18 cellular contexts compared by ENCODE assay signal in genomic region chr15:71629147-71629760, GRCh38.
DNase-seq lines count a peak whose midpoint lies in the region; TF ChIP-seq lines count a peak whose summit lies in the region.
"Had no signal": no experiment of that assay in that cellular context is flagged by ENCODE, and none has a peak within 500 bp of the region (broad histone marks: within the 10 kb centered on the region; RNA-seq: fewer than 3 reads in every experiment).

No MANE protein-coding gene starts in this region.

- no peaks in the 10 kb centered on the region for H3K36me3 ChIP-seq in right atrium auricular region
- no peaks in the 10 kb centered on the region for H3K36me3 ChIP-seq in left ventricle myocardium inferior
- H3K36me3 ChIP-seq in endodermal cell (ENCODE audit: control insufficient read depth, insufficient read depth, low read length), result no peaks in the 10 kb centered on the region

- H3K27me3 Mint-ChIP-seq in endodermal cell (ENCODE audit: insufficient read depth) (no peaks in the 10 kb centered on the region), mesothelial cell of epicardium (ENCODE audit: low read depth) (no peaks in the 10 kb centered on the region), type B pancreatic cell (no peaks in the 10 kb centered on the region), immature natural killer cell (ENCODE audit: low read depth in 3 of 3) (peaks cover 0 to 7% (median 5%) of the 10 kb centered on the region in 3 donors), CD14-positive monocyte (ENCODE audit: low read depth in 3 of 3) (peaks cover 0 to 14% (median 3%) of the 10 kb centered on the region in 3 donors)

- WGBS in endodermal cell (ENCODE audit: insufficient coverage in 1 of 2, insufficient read length in 1 of 2), 2 experiments, result 88 to 95% methylated on average over 6 to 7 of the region's 8 CpGs

- intact Hi-C loops in left ventricle myocardium inferior (cut with micrococcal nuclease), result no loop called here
- intact Hi-C loops in CD14-positive monocyte (cut with micrococcal nuclease), result no loop called here

- no peaks in the 10 kb centered on the region for H3K9me3 ChIP-seq in right atrium auricular region
- no peaks in the 10 kb centered on the region for H3K9me3 ChIP-seq in left ventricle myocardium inferior (replicated peaks)
- H3K9me3 ChIP-seq in endodermal cell (ENCODE audit: control insufficient read depth, low read length), result no peaks in the 10 kb centered on the region

- H3K27ac ChIP-seq in right atrium auricular region (peak overlapping the region; percentile 13 to 29), left ventricle myocardium inferior (replicated peaks) (no peak overlapping the region), endodermal cell (ENCODE audit: low read depth, low read length) (no peak overlapping the region)

- no peak for DNase-seq in right atrium auricular region (ENCODE audit: low spot score)
- DNase-seq in left ventricle myocardium inferior, result no peak
- DNase-seq in endodermal cell, result peak; percentile 64
- DNase-seq in mesothelial cell of epicardium (ENCODE audit: low spot score in 2 of 2, unreplicated experiment in 2 of 2), result no peak
- DNase-seq in type B pancreatic cell (ENCODE audit: extremely low spot score, unreplicated experiment), result no peak
- no peak for DNase-seq in pons (ENCODE audit: low spot score)
- DNase-seq in immature natural killer cell, result no peak
- no peak for DNase-seq in CD14-positive monocyte (ENCODE audit: low spot score)
- DNase-seq: DMS79, GOT3, KBM-7, MV-4-11, NCI-H1694 treated with DMSO at 0.1 percent for 48 hours, NCI-H345, NCI-H524 treated with DMSO at 0.1 percent for 48 hours, PC-3, RPMI8226, SIG-M5 had no signal

- H3K9ac ChIP-seq in endodermal cell (ENCODE audit: extremely low read depth, low read length, poor library complexity, severe bottlenecking), result no peak overlapping the region

- H3K4me3 Mint-ChIP-seq in endodermal cell (no peak overlapping the region), mesothelial cell of epicardium (no peak overlapping the region), type B pancreatic cell (peak overlapping the region; percentile 5), immature natural killer cell (no peak overlapping the region), CD14-positive monocyte (peak overlapping the region in 1 of 2 donors; percentile 5)

- H3K4me1 Mint-ChIP-seq in endodermal cell (peaks cover 37% of the 10 kb centered on the region), mesothelial cell of epicardium (peaks cover 61% of the 10 kb centered on the region), type B pancreatic cell (ENCODE audit: unreplicated experiment) (peaks cover 13% of the 10 kb centered on the region), immature natural killer cell (no peaks in the 10 kb centered on the region), CD14-positive monocyte (no peaks in the 10 kb centered on the region)

- TF ChIP-seq CTCF in right atrium auricular region (IDR thresholded peaks at IDR 0.05), result no peak
- no peak for TF ChIP-seq CTCF in left ventricle myocardium inferior (IDR thresholded peaks at IDR 0.05; ENCODE audit: borderline replicate concordance)
- TF ChIP-seq CTCF in endodermal cell (conservative IDR thresholded peaks at IDR 0.05), result peak; percentile 32
- no peak for TF ChIP-seq CTCF in mesothelial cell of epicardium (IDR thresholded peaks at IDR 0.05; ENCODE audit: unreplicated experiment)
- no peak for TF ChIP-seq CTCF in type B pancreatic cell (conservative IDR thresholded peaks at IDR 0.05)
- TF ChIP-seq CTCF in CD14-positive monocyte (IDR thresholded peaks at IDR 0.05), result no peak

- H3K36me3 Mint-ChIP-seq in endodermal cell (ENCODE audit: low read depth) (no peaks in the 10 kb centered on the region), mesothelial cell of epicardium (peaks cover 6% of the 10 kb centered on the region), type B pancreatic cell (peaks cover 3% of the 10 kb centered on the region), immature natural killer cell (no peaks in the 10 kb centered on the region), CD14-positive monocyte (no peaks in the 10 kb centered on the region)

- no peak overlapping the region for H3K27ac Mint-ChIP-seq in endodermal cell
- H3K27ac Mint-ChIP-seq in mesothelial cell of epicardium, result peak overlapping the region; percentile 84
- H3K27ac Mint-ChIP-seq in type B pancreatic cell, result no peak overlapping the region
- no peak overlapping the region for H3K27ac Mint-ChIP-seq in immature natural killer cell
- H3K27ac Mint-ChIP-seq in CD14-positive monocyte, result no peak overlapping the region

- peaks cover 0 to 14% of the 10 kb centered on the region in 2 donors for H3K4me1 ChIP-seq in right atrium auricular region
- peaks cover 37% of the 10 kb centered on the region for H3K4me1 ChIP-seq in left ventricle myocardium inferior
- H3K4me1 ChIP-seq in endodermal cell (ENCODE audit: control insufficient read depth, insufficient read depth, low read length), result peaks cover 10% of the 10 kb centered on the region

- H3K27me3 ChIP-seq in right atrium auricular region (no peaks in the 10 kb centered on the region), left ventricle myocardium inferior (ENCODE audit: low read depth) (no peaks in the 10 kb centered on the region), endodermal cell (ENCODE audit: control insufficient read depth, insufficient read depth, low read length, poor library complexity, severe bottlenecking) (no peaks in the 10 kb centered on the region)

- H3K4me3 ChIP-seq in right atrium auricular region (no peak overlapping the region), left ventricle myocardium inferior (no peak overlapping the region), endodermal cell (ENCODE audit: low read length) (no peak overlapping the region)

- H3K9me3 Mint-ChIP-seq in endodermal cell (no peaks in the 10 kb centered on the region), mesothelial cell of epicardium (peaks cover 5% of the 10 kb centered on the region), type B pancreatic cell (peaks cover 4% of the 10 kb centered on the region), immature natural killer cell (peaks cover 0 to 1% (median 0%) of the 10 kb centered on the region in 6 donors), CD14-positive monocyte (peaks cover 0 to 9% (median 0%) of the 10 kb centered on the region in 7 donors)

Comparison
In these comparisons a context has a peak if more than half of its experiments do, and no peak if none do; other contexts are left out.
1. H3K27ac ChIP-seq: peak in right atrium auricular region (2 of 2); none in left ventricle myocardium inferior (single experiment) and endodermal cell (single experiment).